ENCODE assay signal across 9 cellular contexts in genomic region chr2:105454801-105455485, GRCh38.
A peak's percentile ranks its signal among the peaks of the same experiment; 100 is the strongest.
DNase-seq lines count a peak whose midpoint lies in the region; ATAC-seq and TF ChIP-seq lines count a peak whose summit lies in the region.
"Had no signal": no experiment of that assay in that cellular context is flagged by ENCODE, and none has a peak within 500 bp of the region (broad histone marks: within the 10 kb centered on the region; RNA-seq: fewer than 3 reads in every experiment).

No MANE protein-coding gene starts in this region.

- no peak overlapping the region for H3K27ac ChIP-seq in DND-41 (ENCODE audit: low read length)
- H3K27ac ChIP-seq: neutrophil had no signal

- no peak for ATAC-seq in DND-41 (ENCODE audit: insufficient read depth, low read depth)
- no peak for ATAC-seq in HG03280 (IDR thresholded peaks at IDR 0.05; ENCODE audit: unreplicated experiment)

- no peak overlapping the region for H3K9ac ChIP-seq in DND-41 (ENCODE audit: low read depth, low read length)

- TF ChIP-seq EP300 in Ishikawa (IDR thresholded peaks at IDR 0.05; ENCODE audit: borderline replicate concordance) = no peak

- no peak overlapping the region for H2AFZ ChIP-seq in DND-41 (ENCODE audit: low read depth, low read length)

- H3K79me2 ChIP-seq in DND-41 (ENCODE audit: insufficient read depth, low read length) = no peaks in the 10 kb centered on the region

- DNase-seq in DND-41 (peak; percentile 5), amniotic stem cell (lab: John Stamatoyannopoulos, UW) (peak; percentile 54), kidney tubule cell (ENCODE audit: low spot score) (peak; percentile 94), midbrain (lab: John Stamatoyannopoulos, UW) (no peak), NCI-H1048 (lab: John Stamatoyannopoulos, UW) (no peak), C1 segment of cervical spinal cord (lab: John Stamatoyannopoulos, UW) (no peak)

- peak; percentile 31; the same call in 1 of the 2 replicates for TF ChIP-seq RAD21 in Ishikawa (IDR thresholded peaks at IDR 0.05; ENCODE audit: low read depth)

- H3K27me3 ChIP-seq in DND-41 (ENCODE audit: insufficient read depth, low read length, poor library complexity) = no peaks in the 10 kb centered on the region
- H3K27me3 ChIP-seq: neutrophil had no signal

- H3K36me3 ChIP-seq in DND-41 (ENCODE audit: insufficient read depth, low read length) = no peaks in the 10 kb centered on the region
- H3K36me3 ChIP-seq: neutrophil had no signal

- H3K4me2 ChIP-seq in DND-41 (ENCODE audit: insufficient read depth, low read length) = no peak overlapping the region

- no peaks in the 10 kb centered on the region for H3K4me1 ChIP-seq in DND-41 (ENCODE audit: insufficient read depth, low read length)

- H3K4me3 ChIP-seq in DND-41 (ENCODE audit: low read depth in 1 of 2, low read length in 2 of 2) = no peak overlapping the region

- no peaks in the 10 kb centered on the region for H4K20me1 ChIP-seq in DND-41 (ENCODE audit: insufficient read depth, low read length)

- no peaks in the 10 kb centered on the region for H3K9me3 ChIP-seq in DND-41 (ENCODE audit: insufficient read depth, low read length, severe bottlenecking)
- H3K9me3 ChIP-seq: neutrophil had no signal

- TF ChIP-seq CTCF in DND-41 (IDR thresholded peaks at IDR 0.05; ENCODE audit: borderline replicate concordance, extremely low read depth, low read length, poor library complexity, severe bottlenecking) = no peak

TF ChIP-seq in Ishikawa, 13 proteins besides CTCF, POLR2A, EP300 and RAD21:
- TF ChIP-seq YY1 (IDR thresholded peaks at IDR 0.05; ENCODE audit: low read depth) (no peak), EGR1 (IDR thresholded peaks at IDR 0.05) (no peak), FOXM1 (IDR thresholded peaks at IDR 0.05; ENCODE audit: borderline replicate concordance, low read depth) (no peak), TCF12 (IDR thresholded peaks at IDR 0.05; ENCODE audit: low read depth) (no peak), TEAD4 (IDR thresholded peaks at IDR 0.05) (no peak), TAF1 (IDR thresholded peaks at IDR 0.05; ENCODE audit: low read depth) (no peak), USF1 (IDR thresholded peaks at IDR 0.05) (no peak), CREB1 (IDR thresholded peaks at IDR 0.05; ENCODE audit: low read depth) (no peak), NFIC (IDR thresholded peaks at IDR 0.05) (no peak), ZBTB7A (IDR thresholded peaks at IDR 0.05; ENCODE audit: low read depth) (no peak)

Comparison
In these comparisons a context has a peak if more than half of its experiments do, and no peak if none do; other contexts are left out.
1. DNase-seq: peak in DND-41 (single experiment), amniotic stem cell (single experiment) and kidney tubule cell (single experiment); none in midbrain (single experiment), NCI-H1048 (single experiment) and C1 segment of cervical spinal cord (0 of 14).